Comparison of ENCODE assay signal across 14 cellular contexts in the genomic region with DNA sequence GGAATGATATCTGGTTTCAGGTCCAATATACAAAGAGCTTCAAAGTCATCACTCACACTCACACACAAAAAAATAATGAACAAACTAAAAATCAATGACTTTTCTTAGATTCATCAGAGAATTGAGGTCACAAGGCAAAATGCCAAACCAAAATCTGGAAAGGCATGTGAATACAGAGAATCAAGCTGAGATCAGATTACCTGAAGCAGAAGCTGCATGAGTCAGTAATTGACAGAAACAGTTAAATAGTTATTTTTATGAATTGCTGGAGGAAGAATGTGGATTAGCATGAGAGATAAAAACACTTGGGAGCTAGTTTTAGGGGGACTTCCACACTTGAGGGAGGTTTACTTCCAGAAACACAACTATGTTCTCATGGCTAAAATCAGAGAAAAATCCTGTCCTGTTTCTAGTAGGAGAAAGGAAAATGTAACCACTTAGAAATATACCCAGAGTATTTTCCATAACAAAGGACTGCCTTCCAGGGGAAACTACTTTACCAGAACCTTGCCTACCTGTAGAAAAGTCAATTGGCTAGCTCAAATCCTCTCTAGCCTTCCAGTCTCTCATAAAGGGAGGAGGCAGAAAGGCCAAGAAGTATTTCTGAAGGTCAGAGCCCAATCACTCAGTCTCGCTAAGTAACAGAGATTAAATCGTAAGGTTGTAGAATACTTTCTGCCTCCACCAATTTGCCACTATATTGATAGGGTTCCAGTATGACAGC.
DNase-seq lines count a peak whose midpoint lies in the region; ATAC-seq, FAIRE-seq and TF ChIP-seq lines count a peak whose summit lies in the region.
"Had no signal": no experiment of that assay in that cellular context is flagged by ENCODE, and none has a peak within 500 bp of the region (broad histone marks: within the 10 kb centered on the region; RNA-seq: fewer than 3 reads in every experiment).

No MANE protein-coding gene starts in this region.

- no peak overlapping the region for H3K4me2 ChIP-seq in mesenchymal stem cell (ENCODE audit: low read length, poor library complexity, severe bottlenecking)

- WGBS in mesenchymal stem cell, result 96% methylated on average over 2 of the region's 2 CpGs

- peaks cover 27% of the 10 kb centered on the region for H3K9me3 ChIP-seq in mesenchymal stem cell (ENCODE audit: control insufficient read depth, low read length)

- H3K9me3 Mint-ChIP-seq in activated naive CD4-positive, alpha-beta T cell treated with anti-CD3 and anti-CD28 coated beads, Interleukin-2, amount 50 U/mL, for 72 hours, result peaks cover 12 to 14% of the 10 kb centered on the region in 2 donors

- H3K18ac ChIP-seq in mesenchymal stem cell (ENCODE audit: low read depth in 1 of 2, low read length in 2 of 2), result no peak overlapping the region

- no peak overlapping the region for H3K23ac ChIP-seq in mesenchymal stem cell (ENCODE audit: low read length in 2 of 2)

- no peak overlapping the region for H4K91ac ChIP-seq in mesenchymal stem cell (ENCODE audit: low read length)

- H2BK120ac ChIP-seq in mesenchymal stem cell (ENCODE audit: low read depth, low read length), result no peak overlapping the region

- no peaks in the 10 kb centered on the region for H3K79me1 ChIP-seq in mesenchymal stem cell (replicated peaks; ENCODE audit: low read length, poor library complexity, severe bottlenecking)

- FAIRE-seq in bronchial epithelial cell (lab: Jason Lieb, UNC), result no peak

- H3K27ac Mint-ChIP-seq in activated naive CD4-positive, alpha-beta T cell treated with anti-CD3 and anti-CD28 coated beads, Interleukin-2, amount 50 U/mL, for 72 hours, result no peak overlapping the region
- H3K27ac Mint-ChIP-seq: activated CD4-positive, alpha-beta T cell treated with anti-CD3 and anti-CD28 coated beads for 36 hours; activated naive CD4-positive, alpha-beta T cell treated with anti-CD3 and anti-CD28 coated beads, Interleukin-2, amount 10 ng/mL, durations not matched to agents 7 days and 5 days had no signal

- H3K36me3 ChIP-seq in bronchial epithelial cell (ENCODE audit: control insufficient read depth, insufficient read depth, low read length), result no peaks in the 10 kb centered on the region
- no peaks in the 10 kb centered on the region for H3K36me3 ChIP-seq in mesenchymal stem cell (ENCODE audit: control insufficient read depth in 1 of 2, insufficient read depth in 2 of 2, low read depth in 1 of 2, low read length in 2 of 2)

- H2BK5ac ChIP-seq in mesenchymal stem cell (ENCODE audit: low read depth, low read length, poor library complexity, severe bottlenecking), result no peak overlapping the region

- H3K36me3 Mint-ChIP-seq in activated naive CD4-positive, alpha-beta T cell treated with anti-CD3 and anti-CD28 coated beads, Interleukin-2, amount 50 U/mL, for 72 hours, result peaks cover 13 to 15% of the 10 kb centered on the region in 2 donors
- H3K36me3 Mint-ChIP-seq: activated naive CD4-positive, alpha-beta T cell treated with anti-CD3 and anti-CD28 coated beads, Interleukin-2, amount 10 ng/mL, durations not matched to agents 7 days and 5 days had no signal

- H2AFZ ChIP-seq in mesenchymal stem cell (ENCODE audit: low read depth, low read length), result no peak overlapping the region

- H3K9ac ChIP-seq in mesenchymal stem cell (ENCODE audit: low read length), result no peak overlapping the region

- no peak overlapping the region for H2AK5ac ChIP-seq in mesenchymal stem cell (ENCODE audit: low read length, severe bottlenecking)

- H3K4ac ChIP-seq in mesenchymal stem cell (ENCODE audit: low read depth in 1 of 2, low read length in 2 of 2), result no peak overlapping the region

- H2BK12ac ChIP-seq in mesenchymal stem cell (ENCODE audit: low read length in 2 of 2), result no peak overlapping the region

- H3K27me3 ChIP-seq in bronchial epithelial cell (ENCODE audit: control insufficient read depth, insufficient read depth, low read length), result no peaks in the 10 kb centered on the region
- no peaks in the 10 kb centered on the region for H3K27me3 ChIP-seq in mesenchymal stem cell (ENCODE audit: control insufficient read depth in 1 of 2, insufficient read depth in 1 of 2, low read length in 2 of 2)

- no peak for TF ChIP-seq CTCF in bronchial epithelial cell (IDR thresholded peaks at IDR 0.05; ENCODE audit: insufficient read depth, low read length, severe bottlenecking)

- no peak overlapping the region for H4K8ac ChIP-seq in mesenchymal stem cell (ENCODE audit: low read length)

- H3K4me1 ChIP-seq in mesenchymal stem cell (ENCODE audit: control insufficient read depth, insufficient read depth, low read depth, low read length), result no peaks in the 10 kb centered on the region

- no peak overlapping the region for H2BK15ac ChIP-seq in mesenchymal stem cell (ENCODE audit: low read depth, poor library complexity, severe bottlenecking)

- in situ Hi-C loops in G401 (cut with HindIII; ENCODE audit: low sequenced_read_pairs), result no loop called here

- DNase-seq in G401 (ENCODE audit: low spot score) (peak; percentile 62), NCI-H1105 treated with DMSO at 0.1 percent for 48 hours (lab: John Stamatoyannopoulos, UW) (peak; percentile 52), bronchial epithelial cell (ENCODE audit: low read depth) (peak; percentile 87), mesenchymal stem cell (no peak), RKO (ENCODE audit: low spot score) (no peak)
- no peak for DNase-seq in activated naive CD4-positive, alpha-beta T cell treated with anti-CD3 and anti-CD28 coated beads, Interleukin-2, amount 50 U/mL, for 72 hours (ENCODE audit: low spot score in 2 of 2)
- DNase-seq: activated CD4-positive, alpha-beta T cell treated with anti-CD3 and anti-CD28 coated beads for 36 hours; activated naive CD4-positive, alpha-beta T cell treated with anti-CD3 and anti-CD28 coated beads, Interleukin-2, amount 10 ng/mL, durations not matched to agents 7 days and 5 days; DMS153; NCI-H146; stimulated activated naive CD8-positive, alpha-beta T cell treated with anti-CD3 and anti-CD28 coated beads, Interleukin-15, Interleukin-2, amounts not matched to agents 100 U/mL and 50 U/mL, for 24 hours had no signal

- peak overlapping the region; percentile 49 for H3K27ac ChIP-seq in mesenchymal stem cell (ENCODE audit: low read length, poor library complexity, severe bottlenecking)

- ATAC-seq in HG03039 (IDR thresholded peaks at IDR 0.05; ENCODE audit: unreplicated experiment) (no peak), GM19455 (IDR thresholded peaks at IDR 0.05; ENCODE audit: unreplicated experiment) (no peak)
- ATAC-seq in activated naive CD4-positive, alpha-beta T cell treated with anti-CD3 and anti-CD28 coated beads, Interleukin-2, amount 50 U/mL, for 72 hours, result no peak
- ATAC-seq: activated CD4-positive, alpha-beta T cell treated with anti-CD3 and anti-CD28 coated beads for 36 hours; esophagus mucosa; stimulated activated naive CD8-positive, alpha-beta T cell treated with anti-CD3 and anti-CD28 coated beads, Interleukin-15, Interleukin-2, amounts not matched to agents 100 U/mL and 50 U/mL, for 24 hours had no signal

- H3K14ac ChIP-seq in mesenchymal stem cell (ENCODE audit: low read length in 2 of 2), result no peak overlapping the region

- no peak overlapping the region for H3K4me3 ChIP-seq in bronchial epithelial cell (ENCODE audit: low read depth, low read length)
- H3K4me3 ChIP-seq in mesenchymal stem cell (ENCODE audit: insufficient read depth in 1 of 2, low read depth in 1 of 2, low read length in 2 of 2), result no peak overlapping the region

Comparison
In these comparisons a context has a peak if more than half of its experiments do, and no peak if none do; other contexts are left out.
1. DNase-seq: peak in G401 (single experiment), NCI-H1105 treated with DMSO at 0.1 percent for 48 hours (single experiment) and bronchial epithelial cell (single experiment); none in mesenchymal stem cell (single experiment), activated naive CD4-positive, alpha-beta T cell treated with anti-CD3 and anti-CD28 coated beads, Interleukin-2, amount 50 U/mL, for 72 hours (0 of 2) and RKO (single experiment).